Comparison of ENCODE assay signal across 8 cellular contexts in the genomic region with DNA sequence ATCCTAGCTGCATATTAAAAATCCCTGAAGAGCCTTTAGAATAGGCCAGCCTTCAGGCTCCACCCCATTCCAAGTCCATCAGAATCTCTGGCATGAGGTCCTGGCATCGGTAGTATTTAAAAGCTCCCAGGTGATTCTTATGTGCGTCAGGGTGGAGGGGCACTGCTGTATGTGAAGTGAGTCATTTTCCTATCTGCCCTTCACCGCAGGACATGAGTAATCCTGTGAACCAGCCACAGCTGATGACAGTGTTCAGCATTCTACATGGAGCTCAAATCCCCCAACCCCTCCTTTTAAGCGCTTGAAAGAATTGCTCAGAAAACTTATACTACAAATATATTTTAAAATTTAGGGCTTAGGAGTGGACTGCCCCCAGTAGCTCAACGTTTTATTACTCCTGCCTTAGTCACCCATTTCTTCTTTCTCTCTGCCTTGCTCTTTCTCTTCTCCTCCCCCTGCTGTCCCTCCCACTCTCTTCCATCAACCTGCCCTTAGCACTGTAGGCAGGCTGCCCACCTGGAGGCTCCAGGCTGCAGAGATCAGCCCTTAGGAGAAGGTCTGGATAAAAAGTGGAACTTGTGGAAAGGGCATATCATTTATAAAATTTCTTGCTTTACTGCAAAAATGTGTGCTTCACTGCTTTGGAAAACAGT.
A peak's percentile ranks its signal among the peaks of the same experiment; 100 is the strongest.
DNase-seq lines count a peak whose midpoint lies in the region; ATAC-seq and TF ChIP-seq lines count a peak whose summit lies in the region.

No MANE protein-coding gene starts in this region.

- peaks cover 21% of the 10 kb centered on the region for H3K4me1 Mint-ChIP-seq in activated CD4-positive, alpha-beta T cell treated with anti-CD3 and anti-CD28 coated beads for 36 hours
- H3K4me1 Mint-ChIP-seq in glutamatergic neuron (ENCODE audit: low read depth, unreplicated experiment) = no peaks in the 10 kb centered on the region

- no peaks in the 10 kb centered on the region for H3K9me3 Mint-ChIP-seq in activated CD4-positive, alpha-beta T cell treated with anti-CD3 and anti-CD28 coated beads for 36 hours (ENCODE audit: low read depth)
- H3K9me3 Mint-ChIP-seq in glutamatergic neuron (ENCODE audit: unreplicated experiment) = no peaks in the 10 kb centered on the region

- TF ChIP-seq CTCF in GM10266 (IDR thresholded peaks at IDR 0.05; ENCODE audit: control insufficient read depth, insufficient read depth, low read depth, missing control alignments) = no peak
- no peak for TF ChIP-seq CTCF in fibroblast of mammary gland (conservative IDR thresholded peaks at IDR 0.05; ENCODE audit: control insufficient read depth, insufficient read depth, low read depth, low read length)
- no peak for TF ChIP-seq CTCF in glutamatergic neuron (IDR thresholded peaks at IDR 0.05; ENCODE audit: partially characterized antibody, unreplicated experiment)

- H3K36me3 Mint-ChIP-seq in activated CD4-positive, alpha-beta T cell treated with anti-CD3 and anti-CD28 coated beads for 36 hours (ENCODE audit: low read depth) = no peaks in the 10 kb centered on the region
- H3K36me3 Mint-ChIP-seq in glutamatergic neuron (ENCODE audit: unreplicated experiment) = no peaks in the 10 kb centered on the region

- POLR2A ChIA-PET in activated CD4-positive, alpha-beta T cell treated with anti-CD3 and anti-CD28 coated beads for 36 hours (lab: Charles Lee) = no interaction called here

- peak overlapping the region; percentile 69 for H3K27ac Mint-ChIP-seq in activated CD4-positive, alpha-beta T cell treated with anti-CD3 and anti-CD28 coated beads for 36 hours
- H3K27ac Mint-ChIP-seq in glutamatergic neuron (ENCODE audit: unreplicated experiment) = no peak overlapping the region

- CTCF ChIA-PET in activated CD4-positive, alpha-beta T cell treated with anti-CD3 and anti-CD28 coated beads for 36 hours (lab: Charles Lee) = interaction anchor here (0.6 to 1.8 kb wide), 7 partner anchors 9 to 365 kb away, joined by 3 to 9 read pairs (median 3); no protein-coding TSS in a partner anchor

- H3K4me3 ChIP-seq in fibroblast of mammary gland (ENCODE audit: control insufficient read depth, low read depth, low read length) = no peak overlapping the region

- peak overlapping the region; percentile 18 for H3K4me3 Mint-ChIP-seq in activated CD4-positive, alpha-beta T cell treated with anti-CD3 and anti-CD28 coated beads for 36 hours
- no peak overlapping the region for H3K4me3 Mint-ChIP-seq in glutamatergic neuron (ENCODE audit: unreplicated experiment)

- ATAC-seq in GM21723 (IDR thresholded peaks at IDR 0.05; ENCODE audit: unreplicated experiment) = peak; percentile 99
- peak; percentile 100 for ATAC-seq in activated CD4-positive, alpha-beta T cell treated with anti-CD3 and anti-CD28 coated beads for 36 hours

- intact Hi-C loops in activated CD4-positive, alpha-beta T cell treated with anti-CD3 and anti-CD28 coated beads for 36 hours (cut with DNase I, micrococcal nuclease) = loop anchor here (1.0 to 10.0 kb wide), 5 partner anchors 10 to 179 kb away; partner anchors contain the start of gene ZNF281 (in 1 of the 2)

- H3K27me3 Mint-ChIP-seq in activated CD4-positive, alpha-beta T cell treated with anti-CD3 and anti-CD28 coated beads for 36 hours = peaks cover 22% of the 10 kb centered on the region
- no peaks in the 10 kb centered on the region for H3K27me3 Mint-ChIP-seq in glutamatergic neuron (ENCODE audit: unreplicated experiment)

- peak; percentile 73 for DNase-seq in GM10266 (ENCODE audit: extremely low spot score)
- peak; percentile 99 for DNase-seq in HT1080 (ENCODE audit: low read depth)
- peak; percentile 86 for DNase-seq in activated CD4-positive, alpha-beta T cell treated with anti-CD3 and anti-CD28 coated beads for 36 hours
- peak; percentile 99 for DNase-seq in fibroblast of mammary gland (ENCODE audit: low read depth)
- peak; percentile 25 to 65 (median 52) for DNase-seq in stimulated activated CD4-positive, alpha-beta T cell treated with anti-CD3 and anti-CD28 coated beads, TNF-alpha, amount 100 ng/mL, for 24 hours (ENCODE audit: low read depth in 3 of 3)
- no peak for DNase-seq in amygdala (lab: John Stamatoyannopoulos, UW)
- no peak for DNase-seq in glutamatergic neuron

Comparison
In these comparisons a context has a peak if more than half of its experiments do, and no peak if none do; other contexts are left out.
1. DNase-seq: peak in GM10266 (single experiment), HT1080 (single experiment), activated CD4-positive, alpha-beta T cell treated with anti-CD3 and anti-CD28 coated beads for 36 hours (single experiment), fibroblast of mammary gland (single experiment) and stimulated activated CD4-positive, alpha-beta T cell treated with anti-CD3 and anti-CD28 coated beads, TNF-alpha, amount 100 ng/mL, for 24 hours (3 of 3); none in amygdala (0 of 56) and glutamatergic neuron (single experiment).